In the genomic region with DNA sequence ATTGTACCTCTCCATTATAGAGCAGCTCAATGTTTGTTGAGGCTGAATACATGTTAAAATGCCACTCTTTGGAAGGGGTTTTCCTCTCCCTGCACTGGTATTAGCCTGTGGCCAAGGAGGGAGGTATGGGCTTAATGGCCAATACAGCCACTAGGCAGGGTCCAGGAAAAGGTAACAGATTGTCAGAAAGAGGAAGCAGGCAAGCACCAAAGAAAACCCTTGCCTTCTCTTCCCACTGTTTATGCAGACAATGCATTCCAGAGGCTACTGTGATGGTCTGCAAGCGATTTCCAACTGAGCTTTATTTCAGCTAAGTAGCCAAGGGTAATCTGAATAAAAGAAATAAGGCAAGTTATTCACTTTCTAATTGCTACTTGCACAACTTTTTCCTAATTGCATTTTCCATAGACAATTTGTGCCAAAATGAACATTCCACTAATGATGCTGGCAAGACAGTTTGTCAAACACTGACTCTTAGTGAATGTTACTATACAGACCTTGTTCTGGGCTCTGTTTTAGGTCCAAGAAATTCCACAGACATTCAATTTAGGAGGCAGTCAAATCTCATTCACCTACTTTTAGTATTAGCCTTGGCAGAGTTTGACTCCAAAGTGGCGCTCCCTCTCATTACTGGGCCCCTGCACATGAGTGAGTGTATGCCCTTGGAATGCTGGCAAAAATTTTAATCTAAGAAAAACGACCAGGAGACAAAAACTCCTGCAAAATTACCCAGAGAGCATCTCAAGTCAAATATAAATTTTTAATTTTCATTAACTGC, we compare ENCODE assay signal across 1 cellular context.
TF ChIP-seq lines count a peak whose summit lies in the region.

No MANE protein-coding gene starts in this region.

TF ChIP-seq in HepG2, 621 proteins besides CTCF, POLR2A, EP300 and RAD21 (continued from another document):
- TF ChIP-seq, protein P1, sequence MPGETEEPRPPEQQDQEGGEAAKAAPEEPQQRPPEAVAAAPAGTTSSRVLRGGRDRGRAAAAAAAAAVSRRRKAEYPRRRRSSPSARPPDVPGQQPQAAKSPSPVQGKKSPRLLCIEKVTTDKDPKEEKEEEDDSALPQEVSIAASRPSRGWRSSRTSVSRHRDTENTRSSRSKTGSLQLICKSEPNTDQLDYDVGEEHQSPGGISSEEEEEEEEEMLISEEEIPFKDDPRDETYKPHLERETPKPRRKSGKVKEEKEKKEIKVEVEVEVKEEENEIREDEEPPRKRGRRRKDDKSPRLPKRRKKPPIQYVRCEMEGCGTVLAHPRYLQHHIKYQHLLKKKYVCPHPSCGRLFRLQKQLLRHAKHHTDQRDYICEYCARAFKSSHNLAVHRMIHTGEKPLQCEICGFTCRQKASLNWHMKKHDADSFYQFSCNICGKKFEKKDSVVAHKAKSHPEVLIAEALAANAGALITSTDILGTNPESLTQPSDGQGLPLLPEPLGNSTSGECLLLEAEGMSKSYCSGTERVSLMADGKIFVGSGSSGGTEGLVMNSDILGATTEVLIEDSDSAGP (CRISPR knock-in tag; IDR thresholded peaks at IDR 0.05; ENCODE audit: borderline replicate concordance), result no peak
